ENCODE assay signal across 8 cellular contexts in the genomic region with DNA sequence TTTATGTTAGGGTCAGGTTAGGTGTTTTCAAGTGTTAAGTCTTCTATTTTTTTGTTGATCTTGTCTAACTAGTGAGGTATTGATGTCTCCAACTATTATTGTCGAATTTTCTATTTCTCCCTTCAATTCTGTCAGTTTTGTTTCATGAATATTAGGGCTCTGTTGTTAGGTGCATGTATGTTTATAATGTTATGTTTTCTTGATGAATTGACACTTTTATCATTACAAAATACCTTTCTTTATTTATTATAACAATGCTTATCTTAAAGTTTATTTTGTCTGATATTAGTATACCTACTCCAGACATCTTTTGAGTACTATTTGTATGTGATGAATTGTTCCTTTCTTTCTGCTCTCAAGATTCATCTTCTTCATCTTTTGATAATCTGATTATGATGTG. TPM values are rescaled to one million over a fixed set of nuclear protein-coding genes. Genes with fewer than 3 reads are reported as not detected.
"Had no signal": no experiment of that assay in that cellular context is flagged by ENCODE, and none has a peak within 500 bp of the region (broad histone marks: within the 10 kb centered on the region; RNA-seq: fewer than 3 reads in every experiment).

No MANE protein-coding gene starts in this region.

- ATAC-seq: GM12878 had no signal

- H3K4me3 ChIP-seq: GM12878 had no signal

- FAIRE-seq: G401.6, GM12878, GM12891, GM12892, GM18507, GM19239 had no signal

- DNase-seq: GDM1, GF-D8 had no signal

RNA-seq across cellular contexts. Expression of a gene that starts 19.2 kb away (rescaled TPM):
- total RNA-seq: GM12878 had no signal
- polyA plus RNA-seq: GM12878 had no signal
